Comparison of ENCODE assay signal across 25 cellular contexts in the genomic region with DNA sequence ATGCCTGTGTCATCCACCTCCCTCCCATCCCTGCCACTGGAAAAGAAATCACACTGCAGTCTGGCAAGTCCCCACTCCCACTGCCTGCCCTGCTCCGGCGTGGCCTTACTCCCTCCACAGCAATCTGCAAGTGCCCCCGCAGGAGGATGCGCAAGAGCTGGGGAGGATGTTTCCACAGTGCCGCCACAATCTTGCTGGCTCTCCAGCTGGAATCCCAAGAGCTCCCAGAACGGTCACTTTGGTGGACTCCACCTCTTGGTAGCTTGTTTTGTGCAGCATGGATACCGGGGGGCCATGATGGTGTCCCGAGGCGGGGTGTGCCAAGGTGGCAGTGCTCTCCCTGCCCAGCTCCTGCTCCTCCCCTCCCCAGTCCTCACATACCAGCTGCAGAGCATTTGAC.
"Had no signal": no experiment of that assay in that cellular context is flagged by ENCODE, and none has a peak within 500 bp of the region (broad histone marks: within the 10 kb centered on the region; RNA-seq: fewer than 3 reads in every experiment).

No MANE protein-coding gene starts in this region.

- H3K4me3 ChIP-seq: body of pancreas, neural progenitor cell, right lobe of liver, skin epidermis, suprapubic skin, tibial artery had no signal

- H2AFZ ChIP-seq: neural progenitor cell had no signal

- DNase-seq: activated CD4-positive, alpha-beta T cell treated with anti-CD3 and anti-CD28 coated beads for 4 hours; activated CD4-positive, alpha-beta T cell treated with anti-CD3 and anti-CD28 coated beads, Interleukin-2, amount 50 U/mL, for 4 hours; activated CD8-positive, alpha-beta memory T cell treated with anti-CD3 and anti-CD28 coated beads for 24 hours; activated effector memory CD4-positive, alpha-beta T cell treated with Interleukin-2 at 50 U/mL for 16 hours; activated naive CD4-positive, alpha-beta T cell treated with Interleukin-2 at 50 U/mL for 16 hours; aorta; body of pancreas; cortex of kidney; head of caudate nucleus; hippocampal formation; left cardiac atrium; mammary epithelial cell; midbrain; naive thymus-derived CD8-positive, alpha-beta T cell; right lobe of liver; stimulated activated CD4-positive, alpha-beta T cell treated with anti-CD3 and anti-CD28 coated beads, Interleukin-12 subunit alpha, Interleukin-12 subunit beta, amount 100 ng/mL, for 4 hours; stimulated activated CD4-positive, alpha-beta T cell treated with anti-CD3 and anti-CD28 coated beads, Interleukin-4, amount 100 ng/mL, for 24 hours; T-helper 9 cell; tibial artery had no signal

- H3K27ac Mint-ChIP-seq: activated naive CD8-positive, alpha-beta T cell; neural progenitor cell had no signal

- H3K4me2 ChIP-seq: neural progenitor cell had no signal

- H3K9ac ChIP-seq: neural progenitor cell had no signal

- H3K9me3 ChIP-seq: body of pancreas, right lobe of liver, suprapubic skin, tibial artery had no signal

- H3K36me3 Mint-ChIP-seq: neural progenitor cell had no signal

- H3K27me3 Mint-ChIP-seq: activated naive CD8-positive, alpha-beta T cell; naive thymus-derived CD8-positive, alpha-beta T cell had no signal

- ATAC-seq: body of pancreas; left cardiac atrium; naive thymus-derived CD8-positive, alpha-beta T cell; right lobe of liver; stimulated activated effector memory CD8-positive, alpha-beta T cell treated with anti-CD3 and anti-CD28 coated beads, Interleukin-12 subunit alpha, Interleukin-12 subunit beta, amount 100 ng/mL, for 72 hours had no signal

- H3K27me3 ChIP-seq: body of pancreas, neural progenitor cell, right lobe of liver, suprapubic skin, tibial artery had no signal

- H3K36me3 ChIP-seq: neural progenitor cell, right lobe of liver, suprapubic skin, tibial artery had no signal

- H3K27ac ChIP-seq: body of pancreas, neural progenitor cell, right lobe of liver, skin epidermis, suprapubic skin, tibial artery, VCaP had no signal

- H3K9me3 Mint-ChIP-seq: naive thymus-derived CD8-positive, alpha-beta T cell; neural progenitor cell; stimulated activated effector memory CD8-positive, alpha-beta T cell treated with anti-CD3 and anti-CD28 coated beads, Interleukin-12 subunit alpha, Interleukin-12 subunit beta, amount 100 ng/mL, for 72 hours had no signal

- H3K4me3 Mint-ChIP-seq: activated naive CD8-positive, alpha-beta T cell; naive thymus-derived CD8-positive, alpha-beta T cell; neural progenitor cell; stimulated activated effector memory CD8-positive, alpha-beta T cell treated with anti-CD3 and anti-CD28 coated beads, Interleukin-12 subunit alpha, Interleukin-12 subunit beta, amount 100 ng/mL, for 72 hours had no signal
